2 cellular contexts compared by ENCODE assay signal in genomic region chr5:114360816-114361723, GRCh38.
TF ChIP-seq lines count a peak whose summit lies in the region.

No MANE protein-coding gene starts in this region.

TF ChIP-seq in GM23338, 12 proteins besides CTCF, POLR2A, EP300 and RAD21:
- TF ChIP-seq REST (IDR thresholded peaks at IDR 0.05; ENCODE audit: unreplicated experiment) (no peak), STAT1 (IDR thresholded peaks at IDR 0.05; ENCODE audit: unreplicated experiment) (no peak), CREB1 (CRISPR knock-in tag; IDR thresholded peaks at IDR 0.05; ENCODE audit: low read depth) (peak; percentile 60)

TF ChIP-seq in H1, 55 proteins besides CTCF, POLR2A, EP300 and RAD21 (continued from another document):
- TF ChIP-seq POLR2AphosphoS5 (IDR thresholded peaks at IDR 0.05; ENCODE audit: low read depth, low read length) = peak; percentile 42; the same call in 1 of the 2 replicates
- no peak for TF ChIP-seq HDAC6 (IDR thresholded peaks at IDR 0.05; ENCODE audit: low read depth, low read length)
- TF ChIP-seq TAF1 (IDR thresholded peaks at IDR 0.05; ENCODE audit: low read depth, low read length) = peak; percentile 60
- TF ChIP-seq RBBP5 (IDR thresholded peaks at IDR 0.05; ENCODE audit: borderline replicate concordance, low read depth, low read length) = 0 out of 2 replicates have a peak, but pooled peaks have one; percentile 39
- TF ChIP-seq KDM4A (IDR thresholded peaks at IDR 0.05; ENCODE audit: low read depth, low read length, severe bottlenecking) = no peak
- TF ChIP-seq TBP (IDR thresholded peaks at IDR 0.05; ENCODE audit: low read depth, low read length) = peak; percentile 45; the same call in 1 of the 2 replicates
- peak; percentile 70 for TF ChIP-seq NANOG (IDR thresholded peaks at IDR 0.05; ENCODE audit: insufficient read depth, low read depth, low read length, poor library complexity, severe bottlenecking)
- TF ChIP-seq HDAC2 (IDR thresholded peaks at IDR 0.05; ENCODE audit: borderline replicate concordance in 1 of 2, low read depth in 2 of 2, low read length in 2 of 2) = 0 out of 4 replicates have a peak, but pooled peaks have one; percentile 6 to 14
- TF ChIP-seq RFX5 (IDR thresholded peaks at IDR 0.05; ENCODE audit: borderline replicate concordance, low read depth, low read length) = no peak
- peak; percentile 42 for TF ChIP-seq ASH2L (IDR thresholded peaks at IDR 0.05; ENCODE audit: low read length)
- TF ChIP-seq GABPA (IDR thresholded peaks at IDR 0.05; ENCODE audit: borderline replicate concordance, insufficient read depth, low read length) = no peak
- TF ChIP-seq TAF7 (optimal IDR thresholded peaks at IDR 0.05; ENCODE audit: borderline replicate concordance, low read depth, low read length) = no peak
- TF ChIP-seq YY1 (IDR thresholded peaks at IDR 0.05; ENCODE audit: low read depth, low read length) = peak; percentile 12
- TF ChIP-seq JUND (IDR thresholded peaks at IDR 0.05; ENCODE audit: low read length) = peak; percentile 8; the same call in 1 of the 2 replicates
- no peak for TF ChIP-seq SP1 (IDR thresholded peaks at IDR 0.05; ENCODE audit: low read depth, low read length)
- 0 out of 2 replicates have a peak, but pooled peaks have one; percentile 3 for TF ChIP-seq MAX (IDR thresholded peaks at IDR 0.05)
- no peak for TF ChIP-seq BRCA1 (IDR thresholded peaks at IDR 0.05; ENCODE audit: low read depth, low read length)
- TF ChIP-seq KDM1A (IDR thresholded peaks at IDR 0.05; ENCODE audit: borderline replicate concordance, low read length) = no peak
- peak; percentile 95 for TF ChIP-seq EGR1 (IDR thresholded peaks at IDR 0.05; ENCODE audit: borderline replicate concordance, low read depth, low read length)
- no peak for TF ChIP-seq GTF2F1 (IDR thresholded peaks at IDR 0.05; ENCODE audit: borderline replicate concordance, low read depth, low read length)
